In the genomic region with DNA sequence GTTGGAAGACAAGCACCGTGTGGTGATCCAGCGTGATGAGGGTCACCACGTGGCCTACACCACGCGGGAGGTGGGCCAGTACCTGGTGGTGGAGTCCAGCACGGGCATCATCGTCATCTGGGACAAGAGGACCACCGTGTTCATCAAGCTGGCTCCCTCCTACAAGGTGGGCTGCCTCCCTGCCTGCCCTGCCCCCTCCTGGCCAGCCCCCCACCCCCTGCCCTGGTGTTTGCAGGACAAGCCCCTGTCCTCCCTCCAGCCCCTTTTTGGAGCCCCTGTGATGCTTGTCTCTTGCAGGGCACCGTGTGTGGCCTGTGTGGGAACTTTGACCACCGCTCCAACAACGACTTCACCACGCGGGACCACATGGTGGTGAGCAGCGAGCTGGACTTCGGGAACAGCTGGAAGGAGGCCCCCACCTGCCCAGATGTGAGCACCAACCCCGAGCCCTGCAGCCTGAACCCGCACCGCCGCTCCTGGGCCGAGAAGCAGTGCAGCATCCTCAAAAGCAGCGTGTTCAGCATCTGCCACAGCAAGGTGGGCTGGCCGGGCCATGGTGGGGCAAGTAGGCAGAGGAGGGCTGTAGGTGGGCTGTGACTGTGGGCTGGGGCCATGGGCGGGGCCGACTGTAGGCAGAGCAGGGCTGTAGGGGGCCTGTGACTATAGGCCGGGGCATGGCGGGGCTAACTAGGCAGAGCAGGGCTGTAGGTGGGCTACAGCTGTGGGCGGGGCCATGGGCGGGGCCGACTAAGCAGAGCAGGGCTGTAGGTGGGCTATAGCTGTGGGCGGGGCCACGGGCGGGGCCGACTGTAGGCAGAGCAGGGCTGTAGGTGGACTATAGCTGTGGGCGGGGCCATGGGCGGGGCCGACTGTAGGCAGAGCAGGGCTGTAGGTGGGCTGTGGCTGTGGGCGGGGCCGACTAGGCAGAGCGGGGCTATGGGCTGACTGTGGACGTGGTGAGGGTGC, we compare ENCODE assay signal across 1 cellular context.
TF ChIP-seq lines count a peak whose summit lies in the region.

No MANE protein-coding gene starts in this region.

TF ChIP-seq in K562, 482 proteins besides CTCF, POLR2A, EP300 and RAD21:
- TF ChIP-seq PRPF4 (IDR thresholded peaks at IDR 0.05; ENCODE audit: insufficient read depth, low read depth, low read length, poor library complexity, severe bottlenecking) = no peak
